In genomic region chrX:56797966-56798711, GRCh38 we compare ENCODE assay signal across 12 cellular contexts.
DNase-seq lines count a peak whose midpoint lies in the region; ATAC-seq, FAIRE-seq and TF ChIP-seq lines count a peak whose summit lies in the region.
"Had no signal": no experiment of that assay in that cellular context is flagged by ENCODE, and none has a peak within 500 bp of the region (broad histone marks: within the 10 kb centered on the region; RNA-seq: fewer than 3 reads in every experiment).

No MANE protein-coding gene starts in this region.

- H2BK15ac ChIP-seq in mesendoderm (replicated peaks; ENCODE audit: low read depth) = no peak overlapping the region

- no peak overlapping the region for H3K27ac ChIP-seq in CD4-positive, alpha-beta T cell (ENCODE audit: low read depth, low read length)
- no peak overlapping the region for H3K27ac ChIP-seq in astrocyte (ENCODE audit: low read depth, low read length)
- H3K27ac ChIP-seq in mesendoderm (ENCODE audit: low read depth, low read length) = no peak overlapping the region
- H3K27ac ChIP-seq: ascending aorta, heart left ventricle had no signal

- H3K9ac ChIP-seq in astrocyte (ENCODE audit: low read length) (no peak overlapping the region), mesendoderm (ENCODE audit: low read length) (no peak overlapping the region)

- H3K79me1 ChIP-seq in mesendoderm (ENCODE audit: low read length) = no peaks in the 10 kb centered on the region

- peak; percentile 45 for FAIRE-seq in astrocyte (lab: Jason Lieb, UNC)
- FAIRE-seq: GM19239 had no signal

- no peak for TF ChIP-seq CTCF in CD4-positive, alpha-beta T cell (IDR thresholded peaks at IDR 0.05)
- no peak for TF ChIP-seq CTCF in astrocyte (IDR thresholded peaks at IDR 0.05; ENCODE audit: insufficient read depth, low read depth, low read length)

- H3K27me3 Mint-ChIP-seq in CD4-positive, alpha-beta T cell = no peaks in the 10 kb centered on the region
- no peaks in the 10 kb centered on the region for H3K27me3 Mint-ChIP-seq in astrocyte (ENCODE audit: low read depth, unreplicated experiment)

- H3K36me3 ChIP-seq in astrocyte (ENCODE audit: insufficient read depth, low read length) (no peaks in the 10 kb centered on the region), mesendoderm (ENCODE audit: control insufficient read depth, insufficient read depth, low read length) (no peaks in the 10 kb centered on the region)
- H3K36me3 ChIP-seq: ascending aorta, heart left ventricle had no signal

- H3K4ac ChIP-seq in mesendoderm (ENCODE audit: low read depth, low read length) = no peak overlapping the region

- no peak overlapping the region for H3K23ac ChIP-seq in mesendoderm (ENCODE audit: low read length)

- H3K56ac ChIP-seq in mesendoderm (ENCODE audit: low read length) = peak overlapping the region; percentile 15

- H3K4me2 ChIP-seq in astrocyte (ENCODE audit: low read length) (no peak overlapping the region), mesendoderm (ENCODE audit: low read length) (no peak overlapping the region)

- no peak overlapping the region for H3K4me3 Mint-ChIP-seq in CD4-positive, alpha-beta T cell
- no peak overlapping the region for H3K4me3 Mint-ChIP-seq in astrocyte (ENCODE audit: unreplicated experiment)

- no peaks in the 10 kb centered on the region for H3K9me3 ChIP-seq in CD4-positive, alpha-beta T cell (ENCODE audit: control insufficient read depth, low read length)
- H3K9me3 ChIP-seq in astrocyte (ENCODE audit: insufficient read depth, low read depth, low read length) = no peaks in the 10 kb centered on the region
- H3K9me3 ChIP-seq: ascending aorta, heart left ventricle had no signal

- H3K27ac Mint-ChIP-seq in CD4-positive, alpha-beta T cell = peak overlapping the region; percentile 92
- H3K27ac Mint-ChIP-seq in astrocyte (ENCODE audit: unreplicated experiment) = no peak overlapping the region

- H2BK120ac ChIP-seq in mesendoderm (ENCODE audit: low read depth, low read length) = no peak overlapping the region

- no peak overlapping the region for H4K8ac ChIP-seq in mesendoderm (ENCODE audit: low read depth, low read length)

- no peak overlapping the region for H4K5ac ChIP-seq in mesendoderm (ENCODE audit: low read length)

- H3K27me3 ChIP-seq in CD4-positive, alpha-beta T cell (ENCODE audit: control insufficient read depth, insufficient read depth, low read length) = no peaks in the 10 kb centered on the region
- H3K27me3 ChIP-seq in astrocyte (ENCODE audit: insufficient read depth, low read length) = no peaks in the 10 kb centered on the region
- no peaks in the 10 kb centered on the region for H3K27me3 ChIP-seq in mesendoderm (ENCODE audit: insufficient read depth, low read length, poor library complexity)
- H3K27me3 ChIP-seq: ascending aorta, heart left ventricle had no signal

- H3K4me3 ChIP-seq in astrocyte (ENCODE audit: insufficient read depth, low read depth, low read length) (no peak overlapping the region), mesendoderm (ENCODE audit: low read length) (no peak overlapping the region)
- H3K4me3 ChIP-seq: heart left ventricle had no signal

- H3K4me1 ChIP-seq in astrocyte (ENCODE audit: insufficient read depth, low read length) (no peaks in the 10 kb centered on the region), mesendoderm (ENCODE audit: control insufficient read depth, low read depth, low read length) (no peaks in the 10 kb centered on the region)

- no peak overlapping the region for H3K18ac ChIP-seq in mesendoderm (ENCODE audit: low read length)

- CTCF ChIA-PET in CD4-positive, alpha-beta T cell (lab: Charles Lee) = no interaction called here

- H2AK5ac ChIP-seq in mesendoderm (ENCODE audit: low read length) = no peak overlapping the region

- whole genome bisulfite sequencing in mesendoderm (ENCODE audit: extremely low coverage, insufficient coverage, low lambda C conversion rate) = no CpG with 5 or more reads among the region's 8 CpGs

- intact Hi-C loops in CD4-positive, alpha-beta T cell (cut with DNase I, micrococcal nuclease) = no loop called here

- peaks cover 52% of the 10 kb centered on the region for H3K4me1 Mint-ChIP-seq in CD4-positive, alpha-beta T cell (ENCODE audit: low read depth)
- peaks cover 13% of the 10 kb centered on the region for H3K4me1 Mint-ChIP-seq in astrocyte (ENCODE audit: low read depth, unreplicated experiment)

- no peaks in the 10 kb centered on the region for H3K79me2 ChIP-seq in astrocyte (ENCODE audit: insufficient read depth, low read length)
- no peaks in the 10 kb centered on the region for H3K79me2 ChIP-seq in mesendoderm (ENCODE audit: control insufficient read depth, insufficient read depth, low read length)

- ATAC-seq in CD4-positive, alpha-beta T cell (ENCODE audit: poor library complexity) = no peak
- no peak for ATAC-seq in HG03442 (IDR thresholded peaks at IDR 0.05; ENCODE audit: unreplicated experiment)

- no peaks in the 10 kb centered on the region for H3K9me3 Mint-ChIP-seq in CD4-positive, alpha-beta T cell
- no peaks in the 10 kb centered on the region for H3K9me3 Mint-ChIP-seq in astrocyte (ENCODE audit: unreplicated experiment)

- no peak for DNase-seq in CD4-positive, alpha-beta T cell
- peak; percentile 55 for DNase-seq in LHCN-M2 (ENCODE audit: low read depth)
- peak; percentile 42 for DNase-seq in astrocyte (ENCODE audit: low read depth)
- DNase-seq in mesendoderm = no peak
- DNase-seq in activated gamma-delta T cell treated with Interleukin-2 at 50 U/mL for 16 hours = no peak
- DNase-seq in DMS53 treated with DMSO at 0.1 percent for 48 hours (lab: John Stamatoyannopoulos, UW; ENCODE audit: unreplicated experiment) = no peak
- no peak for DNase-seq in dedifferentiated amniotic fluid mesenchymal stem cell (ENCODE audit: extremely low spot score)
- DNase-seq: NCI-H187 had no signal

- H2AFZ ChIP-seq in astrocyte (ENCODE audit: low read depth, low read length) = no peak overlapping the region

- peaks cover 28% of the 10 kb centered on the region for H4K20me1 ChIP-seq in astrocyte (ENCODE audit: insufficient read depth, low read length)

- no peak overlapping the region for H2BK5ac ChIP-seq in mesendoderm (ENCODE audit: low read length)

- peaks cover 11% of the 10 kb centered on the region for H3K36me3 Mint-ChIP-seq in CD4-positive, alpha-beta T cell (ENCODE audit: low read depth)
- H3K36me3 Mint-ChIP-seq in astrocyte (ENCODE audit: low read depth, unreplicated experiment) = peaks cover 7% of the 10 kb centered on the region

- POLR2A ChIA-PET in CD4-positive, alpha-beta T cell (lab: Charles Lee) = no interaction called here

Comparison
In these comparisons a context has a peak if more than half of its experiments do, and no peak if none do; other contexts are left out.
1. DNase-seq: peak in LHCN-M2 (single experiment) and astrocyte (single experiment); none in CD4-positive, alpha-beta T cell (0 of 10), mesendoderm (single experiment), activated gamma-delta T cell treated with Interleukin-2 at 50 U/mL for 16 hours (single experiment), DMS53 treated with DMSO at 0.1 percent for 48 hours (single experiment) and dedifferentiated amniotic fluid mesenchymal stem cell (single experiment).